1 cellular context compared by ENCODE assay signal in the genomic region with DNA sequence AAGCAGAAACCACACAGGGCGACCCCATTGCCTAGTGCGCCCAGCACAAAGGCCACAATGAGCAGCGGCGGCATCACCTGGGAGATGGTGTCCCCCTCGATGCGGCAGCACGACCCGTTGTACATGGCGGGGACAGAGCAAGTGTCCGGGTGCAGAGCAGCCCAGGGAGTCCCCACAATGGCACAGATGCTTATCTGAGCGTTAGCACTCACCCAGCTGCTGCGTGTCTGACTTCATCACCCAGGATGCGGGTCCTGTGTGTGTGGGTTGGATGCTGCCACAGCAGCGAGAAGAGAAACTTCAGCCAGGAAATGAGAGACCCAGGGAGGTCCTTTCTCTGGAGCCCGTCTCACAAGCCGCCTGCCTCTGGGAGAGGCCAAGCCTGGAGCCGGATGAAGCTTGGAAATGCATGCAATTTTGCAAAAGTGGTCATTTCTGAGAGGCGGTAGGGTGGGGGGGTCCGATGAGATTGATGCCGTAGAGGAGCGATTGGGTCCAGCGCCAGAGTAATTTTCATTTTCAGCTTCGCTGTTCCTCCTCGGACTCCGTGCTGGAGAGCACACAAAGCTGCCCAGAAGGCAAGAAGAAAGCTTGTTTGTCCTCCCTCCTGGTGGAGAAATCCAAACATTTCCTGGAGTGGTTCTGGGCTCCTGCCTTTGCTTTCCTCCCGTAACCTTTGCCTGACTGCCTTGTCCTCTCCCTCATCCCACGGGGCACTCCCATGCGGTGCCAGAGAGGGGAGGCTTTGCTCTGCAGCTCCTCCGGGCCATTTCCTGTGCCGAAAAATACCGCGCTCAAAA.
A peak's percentile ranks its signal among the peaks of the same experiment; 100 is the strongest.
TF ChIP-seq lines count a peak whose summit lies in the region.

A gene with protein sequence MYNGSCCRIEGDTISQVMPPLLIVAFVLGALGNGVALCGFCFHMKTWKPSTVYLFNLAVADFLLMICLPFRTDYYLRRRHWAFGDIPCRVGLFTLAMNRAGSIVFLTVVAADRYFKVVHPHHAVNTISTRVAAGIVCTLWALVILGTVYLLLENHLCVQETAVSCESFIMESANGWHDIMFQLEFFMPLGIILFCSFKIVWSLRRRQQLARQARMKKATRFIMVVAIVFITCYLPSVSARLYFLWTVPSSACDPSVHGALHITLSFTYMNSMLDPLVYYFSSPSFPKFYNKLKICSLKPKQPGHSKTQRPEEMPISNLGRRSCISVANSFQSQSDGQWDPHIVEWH (minus strand): TSS at position 630 of the 800 bp plus-strand sequence. CDS start 505 bp downstream, at position 125.

TF ChIP-seq in GM12878, 131 proteins besides CTCF, POLR2A, EP300 and RAD21:
- TF ChIP-seq SMAD1 (IDR thresholded peaks at IDR 0.05; ENCODE audit: low read depth, partially characterized antibody) (no peak), EED (IDR thresholded peaks at IDR 0.05; ENCODE audit: low read depth) (peak; percentile 44; the same call in 1 of the 2 replicates), ETV6 (conservative IDR thresholded peaks at IDR 0.05 in 1 of 2, IDR thresholded peaks at IDR 0.05 in 1 of 2; ENCODE audit: borderline replicate concordance in 1 of 2, low read depth in 1 of 2) (no peak), TCF12 (IDR thresholded peaks at IDR 0.05; ENCODE audit: low read depth, low read length) (0 out of 2 replicates have a peak, but pooled peaks have one; percentile 12)
